ENCODE assay signal across 8 cellular contexts in the genomic region with DNA sequence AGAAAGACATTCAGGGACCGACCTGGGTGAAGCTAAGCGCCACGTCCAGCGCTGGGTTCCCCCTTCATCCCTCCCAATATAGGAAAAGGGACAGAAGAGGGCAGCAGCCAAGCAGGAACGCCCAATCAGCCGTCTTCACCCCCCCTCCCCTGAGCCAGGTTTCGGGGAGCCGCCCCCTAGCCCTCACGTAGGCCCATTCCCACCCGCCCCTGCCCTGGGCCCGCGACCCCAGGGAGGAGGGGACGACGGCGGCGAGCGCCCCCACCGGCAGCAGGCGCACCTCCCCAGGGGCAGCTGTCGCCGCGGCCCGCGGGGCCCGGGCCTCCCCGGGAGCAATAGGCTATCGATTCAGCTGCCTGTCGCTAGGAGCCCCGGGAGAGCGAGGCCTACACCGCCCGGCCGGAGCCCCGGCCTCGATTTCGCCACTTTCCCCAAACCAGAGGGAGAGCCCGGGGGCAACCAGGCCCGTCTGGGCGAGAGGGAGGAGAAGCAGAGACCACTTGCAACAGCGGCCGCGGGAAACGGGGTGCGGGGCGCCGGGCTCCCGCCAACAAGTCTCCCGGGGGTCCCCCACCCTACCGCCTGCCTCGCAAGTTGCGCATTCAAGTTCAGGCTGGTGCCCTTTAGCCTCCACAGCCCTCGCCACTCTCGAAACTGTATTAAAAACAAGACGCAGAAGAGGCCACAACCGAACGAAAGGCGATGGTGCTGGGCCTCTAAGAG. TPM values are rescaled to one million over a fixed set of nuclear protein-coding genes. Genes with fewer than 3 reads are reported as not detected.
DNase-seq lines count a peak whose midpoint lies in the region; ATAC-seq, FAIRE-seq and TF ChIP-seq lines count a peak whose summit lies in the region.

No MANE protein-coding gene starts in this region.

- ATAC-seq in A549 = peak; percentile 66 to 79
- peak; percentile 48 for ATAC-seq in GM18517 (IDR thresholded peaks at IDR 0.05; ENCODE audit: unreplicated experiment)
- peak; percentile 51 for ATAC-seq in HG03342 (IDR thresholded peaks at IDR 0.05; ENCODE audit: unreplicated experiment)

- TF ChIP-seq RAD21 in A549 (conservative IDR thresholded peaks at IDR 0.05 in 1 of 2, IDR thresholded peaks at IDR 0.05 in 1 of 2) (peak; percentile 14 to 56; a peak in 4 of 5 replicates), liver (IDR thresholded peaks at IDR 0.05) (peak in 1 of 2 donors; percentile 29)

- H3K4me2 ChIP-seq in A549 = peak overlapping the region; percentile 88

- peak; percentile 73 to 76 for DNase-seq in A549 (ENCODE audit: low read depth in 1 of 2, low spot score in 1 of 2)
- DNase-seq in NCI-H69 (lab: John Stamatoyannopoulos, UW) = peak; percentile 86
- peak; percentile 73 to 74 for DNase-seq in activated CD4-positive, alpha-beta T cell treated with anti-CD3 and anti-CD28 coated beads, Interleukin-2, amount 50 U/mL, for 4 hours
- peak; percentile 76 for DNase-seq in dermis blood vessel endothelial cell
- DNase-seq in stimulated activated CD4-positive, alpha-beta T cell treated with anti-CD3 and anti-CD28 coated beads, Interleukin-4, amount 100 ng/mL, for 24 hours = peak; percentile 77

- H3K9me3 ChIP-seq in A549 (no peaks in the 10 kb centered on the region), liver (ENCODE audit: control insufficient read depth in 4 of 4, low read length in 3 of 4) (no peaks in the 10 kb centered on the region)

- TF ChIP-seq CTCF in A549 (IDR thresholded peaks at IDR 0.05) (peak; percentile 58), liver (IDR thresholded peaks at IDR 0.05; ENCODE audit: low read depth, low read length, missing input control) (peak; percentile 29)

- no peak for TF ChIP-seq POLR2A in A549 (IDR thresholded peaks at IDR 0.05; ENCODE audit: low read length)

- TF ChIP-seq EP300 in A549 (IDR thresholded peaks at IDR 0.05) = no peak

- POLR2A ChIA-PET in A549 (lab: Yijun Ruan, JAX) = interaction anchor here (1.5 kb wide), 1 partner anchor 40 kb away, joined by 5 read pairs; the partner anchor contains the start of gene EXD2

- no peaks in the 10 kb centered on the region for H3K27me3 ChIP-seq in liver (ENCODE audit: control insufficient read depth in 4 of 4, insufficient read depth in 4 of 4, low read length in 3 of 4)

- no peak for FAIRE-seq in A549 (lab: Jason Lieb, UNC)

- H3K4me1 ChIP-seq in A549 = peaks cover 27% of the 10 kb centered on the region
- peaks cover 5 to 21% (median 13%) of the 10 kb centered on the region in 4 donors for H3K4me1 ChIP-seq in liver (ENCODE audit: control insufficient read depth in 4 of 4, insufficient read depth in 4 of 4, low read length in 3 of 4)

- under 1% methylated on average over 18 of the region's 57 CpGs for WGBS in A549 (ENCODE audit: missing lambda C conversion rate)
- under 1% methylated on average over 57 of the region's 57 CpGs for WGBS in liver

- H3K27ac ChIP-seq in A549 (peak overlapping the region; percentile 93 to 96), liver (ENCODE audit: low read depth in 1 of 2, low read length in 2 of 2) (peak overlapping the region; percentile 87 to 93)

- H3K9ac ChIP-seq in liver (ENCODE audit: low read depth in 1 of 2, low read length in 2 of 2) = peak overlapping the region; percentile 88 to 91

- CTCF ChIA-PET in A549 (lab: Yijun Ruan, JAX) = interaction anchor here (0.6 to 4.0 kb wide), 18 partner anchors 9 to 239 kb away, joined by 3 to 32 read pairs (median 4); partner anchors contain the start of genes EXD2 and GALNT16

- peaks cover 0 to 5% (median 0%) of the 10 kb centered on the region in 4 donors for H3K36me3 ChIP-seq in liver (ENCODE audit: control insufficient read depth in 4 of 4, insufficient read depth in 3 of 4, low read depth in 1 of 4, low read length in 3 of 4)

- H3K4me3 ChIP-seq in A549 = peak overlapping the region; percentile 91
- peak overlapping the region; percentile 69 to 96 (median 89) for H3K4me3 ChIP-seq in liver (ENCODE audit: low read depth in 1 of 3, low read length in 3 of 3)

TF ChIP-seq in A549, 52 proteins besides CTCF, POLR2A, EP300 and RAD21 (continues in another document):
- TF ChIP-seq MYC (IDR thresholded peaks at IDR 0.05; ENCODE audit: borderline replicate concordance, low read length) (no peak), EHF (CRISPR knock-in tag; IDR thresholded peaks at IDR 0.05) (no peak), JUN (IDR thresholded peaks at IDR 0.05) (peak in 1 of 2 experiments; percentile 69; a peak in 2 of 5 replicates), KDM5A (IDR thresholded peaks at IDR 0.05) (no peak), ZC3H11A (IDR thresholded peaks at IDR 0.05) (no peak), CBX2 (IDR thresholded peaks at IDR 0.05; ENCODE audit: borderline replicate concordance, low read depth) (no peak), HMGXB4 (CRISPR knock-in tag; IDR thresholded peaks at IDR 0.05; ENCODE audit: borderline replicate concordance) (peak; percentile 95; the same call in 1 of the 2 replicates), PHF8 (IDR thresholded peaks at IDR 0.05; ENCODE audit: borderline replicate concordance, low read depth) (peak; percentile 97), NPAS2 (CRISPR knock-in tag; IDR thresholded peaks at IDR 0.05; ENCODE audit: borderline replicate concordance) (no peak)
- TF ChIP-seq, protein P1, sequence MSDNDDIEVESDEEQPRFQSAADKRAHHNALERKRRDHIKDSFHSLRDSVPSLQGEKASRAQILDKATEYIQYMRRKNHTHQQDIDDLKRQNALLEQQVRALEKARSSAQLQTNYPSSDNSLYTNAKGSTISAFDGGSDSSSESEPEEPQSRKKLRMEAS (IDR thresholded peaks at IDR 0.05) = no peak; the same call in 1 of the 2 replicates

TF ChIP-seq in liver, 16 proteins besides CTCF, POLR2A, EP300 and RAD21:
- TF ChIP-seq FOXA2 (IDR thresholded peaks at IDR 0.05) (no peak), RXRA (IDR thresholded peaks at IDR 0.05) (no peak), TAF1 (conservative IDR thresholded peaks at IDR 0.05) (no peak), YY1 (IDR thresholded peaks at IDR 0.05) (peak; percentile 15)

RNA-seq across cellular contexts. Expression of gene DCAF5, which starts 1.3 kb away (rescaled TPM):
- polyA plus RNA-seq in A549 (2011; rRNA removed) = 23.7 and 31.6 TPM in 2 replicates
- polyA plus RNA-seq in A549 (2012; cell fraction: cytosol; rRNA removed) = 13.8 and 17.3 TPM in 2 replicates
- polyA plus RNA-seq in A549 (2012; cell fraction: nucleus; rRNA removed) = 37.4 and 41.0 TPM in 2 replicates
- 13.7 to 15.5 TPM (median 14.3 TPM) in 3 replicates for polyA plus RNA-seq in A549 (2017; fragmentation: RNase III; extraction: RNeasy Plus Mini Kit Qiagen cat#74134 plus additional on column Dnase treatment)
- polyA minus RNA-seq in A549 (2011; rRNA and poly(A)+ RNA removed) = 31.9 and 35.1 TPM in 2 replicates
- 13.6 and 17.4 TPM in 2 replicates for total RNA-seq in dermis blood vessel endothelial cell
- total RNA-seq in liver = 10 to 100 TPM; 12.9 to 18.1 TPM
- 10 to 100 TPM; 13.8 to 15.2 TPM for polyA plus RNA-seq in liver

RNA-seq across cellular contexts. Expression of gene EXD2, which starts 39.7 kb away (rescaled TPM):
- polyA plus RNA-seq in A549 (2011; rRNA removed) (22.1 and 22.3 TPM in 2 replicates), A549 (2017; fragmentation: RNase III; extraction: RNeasy Plus Mini Kit Qiagen cat#74134 plus additional on column Dnase treatment) (11.3 to 15.5 TPM (median 13.9 TPM) in 3 replicates), liver (1 to 10 TPM; 4.7 to 4.8 TPM)
- polyA plus RNA-seq in A549 (2012; cell fraction: cytosol; rRNA removed) = 4.9 and 6.4 TPM in 2 replicates
- polyA plus RNA-seq in A549 (2012; cell fraction: nucleus; rRNA removed) = 7.8 and 9.6 TPM in 2 replicates
- 18.8 and 21.3 TPM in 2 replicates for polyA minus RNA-seq in A549 (2011; rRNA and poly(A)+ RNA removed)
- total RNA-seq in dermis blood vessel endothelial cell (32.0 and 33.3 TPM in 2 replicates), liver (1 to 10 TPM; 5.3 to 8.8 TPM)

Comparison
In these comparisons a context has a peak if more than half of its experiments do, and no peak if none do; other contexts are left out.
1. Peak in every context shown above with its lines: DNase-seq, ATAC-seq, H3K4me3 ChIP-seq and H3K27ac ChIP-seq.